ENCODE assay signal across 16 cellular contexts in the genomic region with DNA sequence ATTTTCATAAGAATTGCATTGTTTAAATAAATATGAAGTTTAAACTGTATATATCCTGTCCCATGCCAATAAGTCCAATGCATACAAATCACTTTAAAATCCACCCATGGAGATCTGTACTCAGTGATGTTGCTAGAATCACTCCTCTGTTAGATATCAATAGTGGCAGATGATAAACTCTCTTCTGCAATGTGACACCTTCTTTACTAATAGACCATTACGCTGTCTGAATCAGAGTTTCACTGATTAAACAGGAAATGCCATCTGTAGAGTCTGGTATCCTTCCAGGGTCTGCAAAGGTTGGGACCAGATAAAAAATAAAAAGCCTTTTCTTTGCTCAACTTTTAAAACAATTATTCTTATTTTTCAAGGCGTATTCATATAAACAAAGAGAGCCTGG.
DNase-seq lines count a peak whose midpoint lies in the region; ATAC-seq, FAIRE-seq and TF ChIP-seq lines count a peak whose summit lies in the region.
"Had no signal": no experiment of that assay in that cellular context is flagged by ENCODE, and none has a peak within 500 bp of the region (broad histone marks: within the 10 kb centered on the region; RNA-seq: fewer than 3 reads in every experiment).

No MANE protein-coding gene starts in this region.

- H3K4me3 ChIP-seq in bronchial epithelial cell (ENCODE audit: low read depth, low read length) = no peak overlapping the region
- H3K4me3 ChIP-seq: K562, Peyer's patch had no signal

- no peaks in the 10 kb centered on the region for H3K36me3 ChIP-seq in bronchial epithelial cell (ENCODE audit: control insufficient read depth, insufficient read depth, low read length)
- H3K36me3 ChIP-seq: Peyer's patch had no signal

- DNase-seq in COR-L47 (lab: John Stamatoyannopoulos, UW) = peak; percentile 32
- peak; percentile 42 for DNase-seq in G401 (ENCODE audit: low spot score)
- peak; percentile 89 for DNase-seq in NCI-H748 (lab: John Stamatoyannopoulos, UW; ENCODE audit: unreplicated experiment)
- peak; percentile 50 for DNase-seq in bronchial epithelial cell (ENCODE audit: low read depth)
- no peak for DNase-seq in activated T-cell treated with anti-CD3 and anti-CD28 coated beads, Interleukin-2, amount 50 U/mL, for 48 hours
- no peak for DNase-seq in superior temporal gyrus (ENCODE audit: extremely low spot score)
- DNase-seq: DMS79, GDM1, GOT3, NCI-H1694, NCI-H446, Peyer's patch, SHP77 had no signal

- TF ChIP-seq CTCF in bronchial epithelial cell (IDR thresholded peaks at IDR 0.05; ENCODE audit: insufficient read depth, low read length, severe bottlenecking) = no peak

- no peak for FAIRE-seq in bronchial epithelial cell (lab: Jason Lieb, UNC)
- FAIRE-seq: GM12892, K562 had no signal

- H3K27me3 ChIP-seq in bronchial epithelial cell (ENCODE audit: control insufficient read depth, insufficient read depth, low read length) = no peaks in the 10 kb centered on the region
- H3K27me3 ChIP-seq: Peyer's patch had no signal

- in situ Hi-C loops in G401 (cut with HindIII; ENCODE audit: low sequenced_read_pairs) = no loop called here

- ATAC-seq in GM21381 (IDR thresholded peaks at IDR 0.05; ENCODE audit: unreplicated experiment) = no peak
- ATAC-seq: K562 had no signal

Comparison
In these comparisons a context has a peak if more than half of its experiments do, and no peak if none do; other contexts are left out.
1. DNase-seq: peak in COR-L47 (single experiment), G401 (single experiment), NCI-H748 (single experiment) and bronchial epithelial cell (single experiment); none in activated T-cell treated with anti-CD3 and anti-CD28 coated beads, Interleukin-2, amount 50 U/mL, for 48 hours (0 of 2) and superior temporal gyrus (single experiment).